In genomic region chr2:239252433-239253200, GRCh38 we compare ENCODE assay signal across 9 cellular contexts.
A peak's percentile ranks its signal among the peaks of the same experiment; 100 is the strongest.
DNase-seq lines count a peak whose midpoint lies in the region; ATAC-seq and TF ChIP-seq lines count a peak whose summit lies in the region.
"Had no signal": no experiment of that assay in that cellular context is flagged by ENCODE, and none has a peak within 500 bp of the region (broad histone marks: within the 10 kb centered on the region; RNA-seq: fewer than 3 reads in every experiment).

No MANE protein-coding gene starts in this region.

- H3K4me2 ChIP-seq in skeletal muscle satellite cell (ENCODE audit: low read length), result peak overlapping the region; percentile 72

- intact Hi-C loops in Right ventricle myocardium inferior (cut with DNase I), result no loop called here

- TF ChIP-seq CTCF in Peyer's patch (IDR thresholded peaks at IDR 0.05), result no peak

- peak overlapping the region; percentile 10 to 55 (median 22) for H3K27ac ChIP-seq in Peyer's patch
- H3K27ac ChIP-seq in effector memory CD4-positive, alpha-beta T cell (ENCODE audit: insufficient read depth, low read length, poor library complexity, severe bottlenecking), result no peak overlapping the region

- peaks cover 0 to 4% (median 0%) of the 10 kb centered on the region in 4 donors for H3K9me3 ChIP-seq in Peyer's patch
- H3K9me3 ChIP-seq in skeletal muscle satellite cell (replicated peaks; ENCODE audit: low read length), result no peaks in the 10 kb centered on the region
- no peaks in the 10 kb centered on the region for H3K9me3 ChIP-seq in effector memory CD4-positive, alpha-beta T cell (ENCODE audit: control insufficient read depth, low read length)

- H3K4me3 ChIP-seq in Peyer's patch (peak overlapping the region in 1 of 4 donors; percentile 6), skeletal muscle satellite cell (ENCODE audit: low read length) (peak overlapping the region; percentile 39)
- H3K4me3 ChIP-seq in effector memory CD4-positive, alpha-beta T cell (ENCODE audit: insufficient read depth, low read depth, low read length, poor library complexity, severe bottlenecking), result no peak overlapping the region

- ATAC-seq in GM19324 (IDR thresholded peaks at IDR 0.05; ENCODE audit: low FRiP score, unreplicated experiment), result peak; percentile 17
- ATAC-seq in Right ventricle myocardium inferior, result peak; percentile 68
- ATAC-seq in GM21528 (IDR thresholded peaks at IDR 0.05; ENCODE audit: low FRiP score, unreplicated experiment), result no peak

- TF ChIP-seq POLR2A in Peyer's patch (IDR thresholded peaks at IDR 0.05), result no peak

- peak overlapping the region; percentile 8 for H3K9ac ChIP-seq in skeletal muscle satellite cell (ENCODE audit: low read depth, low read length)

- H3K36me3 ChIP-seq in Peyer's patch (no peaks in the 10 kb centered on the region), skeletal muscle satellite cell (ENCODE audit: insufficient read depth, low read length) (no peaks in the 10 kb centered on the region)
- no peaks in the 10 kb centered on the region for H3K36me3 ChIP-seq in effector memory CD4-positive, alpha-beta T cell (ENCODE audit: control insufficient read depth, insufficient read depth, low read length)

- no peaks in the 10 kb centered on the region for H3K27me3 ChIP-seq in Peyer's patch
- no peaks in the 10 kb centered on the region for H3K27me3 ChIP-seq in skeletal muscle satellite cell (ENCODE audit: control insufficient read depth, insufficient read depth, low read length)
- H3K27me3 ChIP-seq in effector memory CD4-positive, alpha-beta T cell (replicated peaks; ENCODE audit: control insufficient read depth, insufficient read depth, low read length, poor library complexity, severe bottlenecking), result no peaks in the 10 kb centered on the region

- DNase-seq in Peyer's patch (peak in 1 of 3 donors; percentile 63), Right ventricle myocardium inferior (ENCODE audit: missing footprints) (peak; percentile 92), NCI-H774 (lab: John Stamatoyannopoulos, UW) (no peak), NCI-H2171 (lab: John Stamatoyannopoulos, UW) (no peak)
- no peak for DNase-seq in effector memory CD4-positive, alpha-beta T cell
- DNase-seq: activated CD8-positive, alpha-beta memory T cell treated with anti-CD3 and anti-CD28 coated beads, Interleukin-2, amount 50 U/mL, for 48 hours had no signal

- peaks cover 0 to 14% (median 3%) of the 10 kb centered on the region in 4 donors for H3K4me1 ChIP-seq in Peyer's patch
- peaks cover 32% of the 10 kb centered on the region for H3K4me1 ChIP-seq in skeletal muscle satellite cell (ENCODE audit: control insufficient read depth, insufficient read depth, low read length)
- H3K4me1 ChIP-seq in effector memory CD4-positive, alpha-beta T cell (ENCODE audit: control insufficient read depth, insufficient read depth, low read length, poor library complexity, severe bottlenecking), result peaks cover 4% of the 10 kb centered on the region
